8 cellular contexts compared by ENCODE assay signal in the genomic region with DNA sequence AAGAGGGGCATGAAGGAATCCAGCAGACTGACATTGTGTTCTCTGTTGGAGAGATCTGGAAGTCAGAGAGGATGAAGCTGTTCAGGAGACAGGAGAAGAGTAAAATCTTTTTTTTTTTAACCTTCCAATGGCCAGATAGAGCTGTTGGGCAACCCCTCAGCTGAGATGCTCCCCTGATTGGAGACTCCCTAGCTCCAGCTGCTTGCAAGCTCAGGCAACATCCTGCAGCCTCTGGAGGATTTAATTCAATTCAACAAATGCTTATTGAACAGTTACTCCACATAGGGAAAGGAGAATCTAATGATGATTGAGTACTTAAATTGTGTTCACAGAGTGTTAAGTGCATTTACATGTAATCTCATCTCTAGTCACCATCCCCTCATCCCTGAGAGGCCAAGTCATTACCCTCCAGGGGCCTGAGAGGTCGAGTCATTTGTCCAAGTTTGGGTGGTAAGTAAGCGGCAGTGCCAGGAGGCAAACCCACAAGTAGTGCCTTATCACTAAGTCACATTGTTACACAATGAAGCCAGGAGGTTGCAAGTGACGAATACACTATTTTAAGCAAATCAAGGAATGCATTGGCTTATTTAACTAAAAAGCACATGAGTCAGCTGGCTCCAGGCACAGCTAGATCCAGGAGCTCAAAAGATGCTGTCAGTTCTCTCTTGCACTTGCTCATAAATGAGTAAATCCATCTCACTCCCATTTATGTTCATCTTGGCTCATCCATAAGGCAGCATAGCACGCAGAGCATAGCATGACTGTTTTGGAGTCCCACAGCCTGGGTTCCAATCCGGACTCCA.
A peak's percentile ranks its signal among the peaks of the same experiment; 100 is the strongest.
DNase-seq lines count a peak whose midpoint lies in the region; ATAC-seq and TF ChIP-seq lines count a peak whose summit lies in the region.

No MANE protein-coding gene starts in this region.

- peaks cover 80% of the 10 kb centered on the region for H3K4me1 Mint-ChIP-seq in HFFc6 (ENCODE audit: low read depth)
- H3K4me1 Mint-ChIP-seq in stimulated activated naive B cell treated with anti-CD40 and anti-IgM and Interleukin-4, amounts not matched to agents 10 μg/mL and 1 μg/mL and 100 μg/mL, for 72 hours: peaks cover 11 to 13% of the 10 kb centered on the region in 2 donors
- no peaks in the 10 kb centered on the region for H3K4me1 Mint-ChIP-seq in activated naive CD4-positive, alpha-beta T cell treated with anti-CD3 and anti-CD28 coated beads for 36 hours (ENCODE audit: low read depth)

- 0 out of 2 replicates have a peak, but pooled peaks cover 3% of the 10 kb centered on the region for H3K36me3 Mint-ChIP-seq in HFFc6 (ENCODE audit: low read depth)
- no peaks in the 10 kb centered on the region for H3K36me3 Mint-ChIP-seq in stimulated activated naive B cell treated with anti-CD40 and anti-IgM and Interleukin-4, amounts not matched to agents 10 μg/mL and 1 μg/mL and 100 μg/mL, for 72 hours
- H3K36me3 Mint-ChIP-seq in activated naive CD4-positive, alpha-beta T cell treated with anti-CD3 and anti-CD28 coated beads for 36 hours (ENCODE audit: low read depth): no peaks in the 10 kb centered on the region

- intact Hi-C loops in Right ventricle myocardium superior (cut with DNase I): no loop called here
- intact Hi-C loops in activated naive CD4-positive, alpha-beta T cell treated with anti-CD3 and anti-CD28 coated beads for 36 hours (cut with micrococcal nuclease): no loop called here

- H3K4me3 Mint-ChIP-seq in HFFc6: peak overlapping the region; percentile 84
- H3K4me3 Mint-ChIP-seq in stimulated activated naive B cell treated with anti-CD40 and anti-IgM and Interleukin-4, amounts not matched to agents 10 μg/mL and 1 μg/mL and 100 μg/mL, for 72 hours: no peak overlapping the region
- no peak overlapping the region for H3K4me3 Mint-ChIP-seq in activated naive CD4-positive, alpha-beta T cell treated with anti-CD3 and anti-CD28 coated beads for 36 hours

- H3K27ac ChIP-seq in skin epidermis: peak overlapping the region in 13 of 21 experiments; percentile 2 to 83 (median 54)

- peaks cover 1% of the 10 kb centered on the region; the same call in 1 of the 2 replicates for H3K27me3 Mint-ChIP-seq in HFFc6 (ENCODE audit: insufficient read depth)
- H3K27me3 Mint-ChIP-seq in stimulated activated naive B cell treated with anti-CD40 and anti-IgM and Interleukin-4, amounts not matched to agents 10 μg/mL and 1 μg/mL and 100 μg/mL, for 72 hours: peaks cover 9 to 23% of the 10 kb centered on the region in 2 donors
- H3K27me3 Mint-ChIP-seq in activated naive CD4-positive, alpha-beta T cell treated with anti-CD3 and anti-CD28 coated beads for 36 hours (ENCODE audit: low read depth): no peaks in the 10 kb centered on the region

- H3K9me3 Mint-ChIP-seq in HFFc6: no peaks in the 10 kb centered on the region
- peaks cover 0 to 3% of the 10 kb centered on the region in 2 donors for H3K9me3 Mint-ChIP-seq in stimulated activated naive B cell treated with anti-CD40 and anti-IgM and Interleukin-4, amounts not matched to agents 10 μg/mL and 1 μg/mL and 100 μg/mL, for 72 hours
- H3K9me3 Mint-ChIP-seq in activated naive CD4-positive, alpha-beta T cell treated with anti-CD3 and anti-CD28 coated beads for 36 hours: no peaks in the 10 kb centered on the region

- peak overlapping the region; percentile 99 for H3K27ac Mint-ChIP-seq in HFFc6
- H3K27ac Mint-ChIP-seq in stimulated activated naive B cell treated with anti-CD40 and anti-IgM and Interleukin-4, amounts not matched to agents 10 μg/mL and 1 μg/mL and 100 μg/mL, for 72 hours: no peak overlapping the region
- H3K27ac Mint-ChIP-seq in activated naive CD4-positive, alpha-beta T cell treated with anti-CD3 and anti-CD28 coated beads for 36 hours: no peak overlapping the region

- CTCF ChIA-PET in activated naive CD4-positive, alpha-beta T cell treated with anti-CD3 and anti-CD28 coated beads for 36 hours (lab: Charles Lee): interaction anchor here (0.7 kb wide), 2 partner anchors 13 to 291 kb away, joined by 3 to 5 read pairs; no protein-coding TSS in a partner anchor

- H3K4me3 ChIP-seq in skin epidermis: no peak overlapping the region

- DNase-seq in HFFc6: peak; percentile 100
- peak; percentile 53 to 59 for DNase-seq in SW 1271 (lab: John Stamatoyannopoulos, UW)
- peak; percentile 63 for DNase-seq in Right ventricle myocardium superior
- no peak for DNase-seq in stimulated activated naive B cell treated with anti-CD40 and anti-IgM and Interleukin-4, amounts not matched to agents 10 μg/mL and 1 μg/mL and 100 μg/mL, for 72 hours
- no peak for DNase-seq in DMS153 (lab: John Stamatoyannopoulos, UW)
- DNase-seq in NCI-H1694 treated with DMSO at 0.1 percent for 48 hours (lab: John Stamatoyannopoulos, UW): no peak
- no peak for DNase-seq in activated naive CD4-positive, alpha-beta T cell treated with anti-CD3 and anti-CD28 coated beads for 36 hours

- ATAC-seq in Right ventricle myocardium superior (ENCODE audit: poor library complexity): peak; percentile 65
- no peak for ATAC-seq in stimulated activated naive B cell treated with anti-CD40 and anti-IgM and Interleukin-4, amounts not matched to agents 10 μg/mL and 1 μg/mL and 100 μg/mL, for 72 hours (replicated peaks)

- no peak for TF ChIP-seq CTCF in HFFc6 (IDR thresholded peaks at IDR 0.05)

Comparison
In these comparisons a context has a peak if more than half of its experiments do, and no peak if none do; other contexts are left out.
1. DNase-seq: peak in HFFc6 (single experiment), SW 1271 (2 of 2) and Right ventricle myocardium superior (single experiment); none in stimulated activated naive B cell treated with anti-CD40 and anti-IgM and Interleukin-4, amounts not matched to agents 10 μg/mL and 1 μg/mL and 100 μg/mL, for 72 hours (single experiment), DMS153 (single experiment), NCI-H1694 treated with DMSO at 0.1 percent for 48 hours (single experiment) and activated naive CD4-positive, alpha-beta T cell treated with anti-CD3 and anti-CD28 coated beads for 36 hours (single experiment).